In the genomic region with DNA sequence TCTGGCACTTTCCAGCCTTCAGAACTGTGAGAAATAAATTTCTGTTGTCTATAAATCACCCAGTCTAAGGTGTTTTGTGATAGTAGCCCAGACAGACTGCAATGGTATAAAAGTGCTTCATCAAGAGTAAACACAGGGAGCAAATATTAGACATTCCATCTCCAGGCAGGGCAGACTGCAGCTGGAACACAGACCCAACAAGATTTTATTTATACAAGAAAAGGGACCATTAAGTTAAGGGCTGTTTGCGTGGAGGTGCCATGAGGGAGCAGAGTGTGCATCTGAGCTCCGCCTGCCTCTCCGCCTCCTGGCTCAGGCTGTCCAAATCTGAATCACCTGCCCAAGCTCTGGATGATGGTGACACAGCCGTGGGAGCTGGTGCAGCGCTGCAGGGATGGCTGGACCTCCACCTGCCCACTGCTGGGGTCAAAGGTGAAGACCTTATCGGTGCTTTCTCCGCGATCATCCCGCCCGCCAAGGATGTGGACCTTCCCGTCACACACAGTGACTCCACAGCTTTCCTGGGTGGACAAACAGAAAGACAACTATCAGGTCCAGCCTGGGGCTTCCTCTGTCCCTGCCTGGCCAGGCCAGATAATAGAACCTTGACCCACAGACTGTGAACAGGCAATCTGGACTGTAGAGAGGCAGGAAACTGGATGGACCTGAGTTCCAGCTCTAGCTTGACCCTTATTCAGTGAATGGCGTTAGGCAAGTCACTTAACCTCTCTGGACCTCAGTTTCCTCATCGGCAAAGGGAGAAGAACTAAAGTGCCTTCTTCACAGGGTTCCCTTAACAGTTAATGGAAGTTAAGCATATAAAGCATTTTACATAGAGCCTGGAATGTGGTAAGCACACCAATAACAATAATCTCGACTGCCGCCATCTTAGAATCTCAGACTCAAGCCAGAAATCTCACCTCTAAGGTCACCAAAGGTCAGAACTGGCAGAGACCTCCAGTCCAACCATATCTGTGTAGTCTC, we compare ENCODE assay signal across 1 cellular context.
TF ChIP-seq lines count a peak whose summit lies in the region.

No MANE protein-coding gene starts in this region.

TF ChIP-seq in HepG2, 621 proteins besides CTCF, POLR2A, EP300 and RAD21 (continued from another document and continues in another):
- TF ChIP-seq LCORL (IDR thresholded peaks at IDR 0.05) (no peak), LCORL (CRISPR knock-in tag; IDR thresholded peaks at IDR 0.05) (peak; percentile 43; the same call in 1 of the 2 replicates), CEBPB (IDR thresholded peaks at IDR 0.05; ENCODE audit: borderline replicate concordance, low read depth, low read length) (no peak), JUN (CRISPR knock-in tag; IDR thresholded peaks at IDR 0.05) (no peak), ZNF7 (CRISPR knock-in tag; IDR thresholded peaks at IDR 0.05) (no peak), ZNF274 (CRISPR knock-in tag; IDR thresholded peaks at IDR 0.05) (peak; percentile 49; the same call in 1 of the 2 replicates), ZNF383 (CRISPR knock-in tag; IDR thresholded peaks at IDR 0.05; ENCODE audit: borderline replicate concordance) (no peak), HOXA7 (CRISPR knock-in tag; IDR thresholded peaks at IDR 0.05) (no peak), NR2C2 (CRISPR knock-in tag; IDR thresholded peaks at IDR 0.05; ENCODE audit: borderline replicate concordance) (peak; percentile 88), ZNF772 (CRISPR knock-in tag; IDR thresholded peaks at IDR 0.05) (no peak), STAG1 (CRISPR knock-in tag; IDR thresholded peaks at IDR 0.05) (no peak), YEATS4 (CRISPR knock-in tag; IDR thresholded peaks at IDR 0.05; ENCODE audit: borderline replicate concordance) (peak; percentile 45; the same call in 1 of the 2 replicates), SETDB1 (CRISPR knock-in tag; IDR thresholded peaks at IDR 0.05; ENCODE audit: borderline replicate concordance) (no peak), FOXK2 (IDR thresholded peaks at IDR 0.05) (0 out of 2 replicates have a peak, but pooled peaks have one; percentile 12), PRMT3 (CRISPR knock-in tag; IDR thresholded peaks at IDR 0.05; ENCODE audit: borderline replicate concordance, low read depth) (no peak), ZNF326 (CRISPR knock-in tag; IDR thresholded peaks at IDR 0.05; ENCODE audit: borderline replicate concordance) (no peak), RAD51 (IDR thresholded peaks at IDR 0.05; ENCODE audit: borderline replicate concordance) (no peak), ARID2 (CRISPR knock-in tag; IDR thresholded peaks at IDR 0.05; ENCODE audit: borderline replicate concordance) (no peak), ZSCAN12 (CRISPR knock-in tag; IDR thresholded peaks at IDR 0.05) (no peak), IRX3 (CRISPR knock-in tag; IDR thresholded peaks at IDR 0.05; ENCODE audit: borderline replicate concordance, low read depth) (no peak), GABPB1 (CRISPR knock-in tag; IDR thresholded peaks at IDR 0.05) (0 out of 2 replicates have a peak, but pooled peaks have one; percentile 31), ZNF562 (CRISPR knock-in tag; IDR thresholded peaks at IDR 0.05; ENCODE audit: borderline replicate concordance) (no peak), MATR3 (CRISPR knock-in tag; IDR thresholded peaks at IDR 0.05) (no peak), TCF12 (IDR thresholded peaks at IDR 0.05) (no peak), TCF12 (CRISPR knock-in tag; IDR thresholded peaks at IDR 0.05) (no peak), NPAS2 (CRISPR knock-in tag; IDR thresholded peaks at IDR 0.05; ENCODE audit: borderline replicate concordance) (no peak), ZFAT (CRISPR knock-in tag; conservative IDR thresholded peaks at IDR 0.05) (no peak), RFXANK (CRISPR knock-in tag; IDR thresholded peaks at IDR 0.05) (no peak), ZNF547 (CRISPR knock-in tag; IDR thresholded peaks at IDR 0.05) (no peak), SP5 (CRISPR knock-in tag; IDR thresholded peaks at IDR 0.05; ENCODE audit: borderline replicate concordance, low read depth) (peak; percentile 95), HOXA3 (CRISPR knock-in tag; IDR thresholded peaks at IDR 0.05) (peak; percentile 48; the same call in 1 of the 2 replicates), U2AF1 (optimal IDR thresholded peaks at IDR 0.05; ENCODE audit: low read depth, low read length) (no peak), ZBTB3 (CRISPR knock-in tag; IDR thresholded peaks at IDR 0.05; ENCODE audit: borderline replicate concordance, low read depth) (no peak), ZNF367 (CRISPR knock-in tag; IDR thresholded peaks at IDR 0.05; ENCODE audit: borderline replicate concordance) (no peak), GTF2F1 (IDR thresholded peaks at IDR 0.05; ENCODE audit: low read length) (no peak), PAX8 (CRISPR knock-in tag; IDR thresholded peaks at IDR 0.05; ENCODE audit: borderline replicate concordance) (no peak)
- TF ChIP-seq, protein P1, sequence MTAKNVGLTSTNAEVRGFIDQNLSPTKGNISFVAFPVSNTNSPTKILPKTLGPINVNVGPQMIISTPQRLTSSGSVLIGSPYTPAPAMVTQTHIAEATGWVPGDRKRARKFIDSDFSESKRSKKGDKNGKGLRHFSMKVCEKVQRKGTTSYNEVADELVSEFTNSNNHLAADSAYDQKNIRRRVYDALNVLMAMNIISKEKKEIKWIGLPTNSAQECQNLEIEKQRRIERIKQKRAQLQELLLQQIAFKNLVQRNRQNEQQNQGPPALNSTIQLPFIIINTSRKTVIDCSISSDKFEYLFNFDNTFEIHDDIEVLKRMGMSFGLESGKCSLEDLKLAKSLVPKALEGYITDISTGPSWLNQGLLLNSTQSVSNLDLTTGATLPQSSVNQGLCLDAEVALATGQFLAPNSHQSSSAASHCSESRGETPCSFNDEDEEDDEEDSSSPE (CRISPR knock-in tag; IDR thresholded peaks at IDR 0.05), result 0 out of 2 replicates have a peak, but pooled peaks have one; percentile 16
- TF ChIP-seq, protein P2, sequence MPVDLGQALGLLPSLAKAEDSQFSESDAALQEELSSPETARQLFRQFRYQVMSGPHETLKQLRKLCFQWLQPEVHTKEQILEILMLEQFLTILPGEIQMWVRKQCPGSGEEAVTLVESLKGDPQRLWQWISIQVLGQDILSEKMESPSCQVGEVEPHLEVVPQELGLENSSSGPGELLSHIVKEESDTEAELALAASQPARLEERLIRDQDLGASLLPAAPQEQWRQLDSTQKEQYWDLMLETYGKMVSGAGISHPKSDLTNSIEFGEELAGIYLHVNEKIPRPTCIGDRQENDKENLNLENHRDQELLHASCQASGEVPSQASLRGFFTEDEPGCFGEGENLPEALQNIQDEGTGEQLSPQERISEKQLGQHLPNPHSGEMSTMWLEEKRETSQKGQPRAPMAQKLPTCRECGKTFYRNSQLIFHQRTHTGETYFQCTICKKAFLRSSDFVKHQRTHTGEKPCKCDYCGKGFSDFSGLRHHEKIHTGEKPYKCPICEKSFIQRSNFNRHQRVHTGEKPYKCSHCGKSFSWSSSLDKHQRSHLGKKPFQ (CRISPR knock-in tag; IDR thresholded peaks at IDR 0.05; ENCODE audit: insufficient replicate concordance), result no peak
- TF ChIP-seq, protein P3, sequence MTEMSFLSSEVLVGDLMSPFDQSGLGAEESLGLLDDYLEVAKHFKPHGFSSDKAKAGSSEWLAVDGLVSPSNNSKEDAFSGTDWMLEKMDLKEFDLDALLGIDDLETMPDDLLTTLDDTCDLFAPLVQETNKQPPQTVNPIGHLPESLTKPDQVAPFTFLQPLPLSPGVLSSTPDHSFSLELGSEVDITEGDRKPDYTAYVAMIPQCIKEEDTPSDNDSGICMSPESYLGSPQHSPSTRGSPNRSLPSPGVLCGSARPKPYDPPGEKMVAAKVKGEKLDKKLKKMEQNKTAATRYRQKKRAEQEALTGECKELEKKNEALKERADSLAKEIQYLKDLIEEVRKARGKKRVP (CRISPR knock-in tag; IDR thresholded peaks at IDR 0.05), result no peak
- TF ChIP-seq, protein P4, sequence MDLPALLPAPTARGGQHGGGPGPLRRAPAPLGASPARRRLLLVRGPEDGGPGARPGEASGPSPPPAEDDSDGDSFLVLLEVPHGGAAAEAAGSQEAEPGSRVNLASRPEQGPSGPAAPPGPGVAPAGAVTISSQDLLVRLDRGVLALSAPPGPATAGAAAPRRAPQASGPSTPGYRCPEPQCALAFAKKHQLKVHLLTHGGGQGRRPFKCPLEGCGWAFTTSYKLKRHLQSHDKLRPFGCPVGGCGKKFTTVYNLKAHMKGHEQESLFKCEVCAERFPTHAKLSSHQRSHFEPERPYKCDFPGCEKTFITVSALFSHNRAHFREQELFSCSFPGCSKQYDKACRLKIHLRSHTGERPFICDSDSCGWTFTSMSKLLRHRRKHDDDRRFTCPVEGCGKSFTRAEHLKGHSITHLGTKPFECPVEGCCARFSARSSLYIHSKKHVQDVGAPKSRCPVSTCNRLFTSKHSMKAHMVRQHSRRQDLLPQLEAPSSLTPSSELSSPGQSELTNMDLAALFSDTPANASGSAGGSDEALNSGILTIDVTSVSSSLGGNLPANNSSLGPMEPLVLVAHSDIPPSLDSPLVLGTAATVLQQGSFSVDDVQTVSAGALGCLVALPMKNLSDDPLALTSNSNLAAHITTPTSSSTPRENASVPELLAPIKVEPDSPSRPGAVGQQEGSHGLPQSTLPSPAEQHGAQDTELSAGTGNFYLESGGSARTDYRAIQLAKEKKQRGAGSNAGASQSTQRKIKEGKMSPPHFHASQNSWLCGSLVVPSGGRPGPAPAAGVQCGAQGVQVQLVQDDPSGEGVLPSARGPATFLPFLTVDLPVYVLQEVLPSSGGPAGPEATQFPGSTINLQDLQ (CRISPR knock-in tag; IDR thresholded peaks at IDR 0.05), result no peak
- TF ChIP-seq, protein P5, sequence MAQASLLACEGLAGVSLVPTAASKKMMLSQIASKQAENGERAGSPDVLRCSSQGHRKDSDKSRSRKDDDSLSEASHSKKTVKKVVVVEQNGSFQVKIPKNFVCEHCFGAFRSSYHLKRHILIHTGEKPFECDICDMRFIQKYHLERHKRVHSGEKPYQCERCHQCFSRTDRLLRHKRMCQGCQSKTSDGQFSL (CRISPR knock-in tag; IDR thresholded peaks at IDR 0.05), result no peak
- TF ChIP-seq, protein P6, sequence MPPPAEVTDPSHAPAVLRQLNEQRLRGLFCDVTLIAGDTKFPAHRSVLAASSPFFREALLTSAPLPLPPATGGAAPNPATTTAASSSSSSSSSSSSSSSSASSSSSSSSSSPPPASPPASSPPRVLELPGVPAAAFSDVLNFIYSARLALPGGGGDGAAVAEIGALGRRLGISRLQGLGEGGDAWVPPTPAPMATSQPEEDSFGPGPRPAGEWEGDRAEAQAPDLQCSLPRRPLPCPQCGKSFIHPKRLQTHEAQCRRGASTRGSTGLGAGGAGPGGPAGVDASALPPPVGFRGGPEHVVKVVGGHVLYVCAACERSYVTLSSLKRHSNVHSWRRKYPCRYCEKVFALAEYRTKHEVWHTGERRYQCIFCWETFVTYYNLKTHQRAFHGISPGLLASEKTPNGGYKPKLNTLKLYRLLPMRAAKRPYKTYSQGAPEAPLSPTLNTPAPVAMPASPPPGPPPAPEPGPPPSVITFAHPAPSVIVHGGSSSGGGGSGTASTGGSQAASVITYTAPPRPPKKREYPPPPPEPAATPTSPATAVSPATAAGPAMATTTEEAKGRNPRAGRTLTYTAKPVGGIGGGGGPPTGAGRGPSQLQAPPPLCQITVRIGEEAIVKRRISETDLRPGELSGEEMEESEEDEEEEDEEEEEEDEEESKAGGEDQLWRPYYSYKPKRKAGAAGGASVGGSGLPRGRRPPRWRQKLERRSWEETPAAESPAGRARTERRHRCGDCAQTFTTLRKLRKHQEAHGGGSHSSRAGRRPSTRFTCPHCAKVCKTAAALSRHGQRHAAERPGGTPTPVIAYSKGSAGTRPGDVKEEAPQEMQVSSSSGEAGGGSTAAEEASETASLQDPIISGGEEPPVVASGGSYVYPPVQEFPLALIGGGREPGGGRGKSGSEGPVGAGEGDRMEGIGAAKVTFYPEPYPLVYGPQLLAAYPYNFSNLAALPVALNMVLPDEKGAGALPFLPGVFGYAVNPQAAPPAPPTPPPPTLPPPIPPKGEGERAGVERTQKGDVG (CRISPR knock-in tag; IDR thresholded peaks at IDR 0.05; ENCODE audit: borderline replicate concordance), result no peak
- TF ChIP-seq, protein P7, sequence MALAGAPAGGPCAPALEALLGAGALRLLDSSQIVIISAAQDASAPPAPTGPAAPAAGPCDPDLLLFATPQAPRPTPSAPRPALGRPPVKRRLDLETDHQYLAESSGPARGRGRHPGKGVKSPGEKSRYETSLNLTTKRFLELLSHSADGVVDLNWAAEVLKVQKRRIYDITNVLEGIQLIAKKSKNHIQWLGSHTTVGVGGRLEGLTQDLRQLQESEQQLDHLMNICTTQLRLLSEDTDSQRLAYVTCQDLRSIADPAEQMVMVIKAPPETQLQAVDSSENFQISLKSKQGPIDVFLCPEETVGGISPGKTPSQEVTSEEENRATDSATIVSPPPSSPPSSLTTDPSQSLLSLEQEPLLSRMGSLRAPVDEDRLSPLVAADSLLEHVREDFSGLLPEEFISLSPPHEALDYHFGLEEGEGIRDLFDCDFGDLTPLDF (CRISPR knock-in tag; IDR thresholded peaks at IDR 0.05), result no peak
- TF ChIP-seq, protein P8, sequence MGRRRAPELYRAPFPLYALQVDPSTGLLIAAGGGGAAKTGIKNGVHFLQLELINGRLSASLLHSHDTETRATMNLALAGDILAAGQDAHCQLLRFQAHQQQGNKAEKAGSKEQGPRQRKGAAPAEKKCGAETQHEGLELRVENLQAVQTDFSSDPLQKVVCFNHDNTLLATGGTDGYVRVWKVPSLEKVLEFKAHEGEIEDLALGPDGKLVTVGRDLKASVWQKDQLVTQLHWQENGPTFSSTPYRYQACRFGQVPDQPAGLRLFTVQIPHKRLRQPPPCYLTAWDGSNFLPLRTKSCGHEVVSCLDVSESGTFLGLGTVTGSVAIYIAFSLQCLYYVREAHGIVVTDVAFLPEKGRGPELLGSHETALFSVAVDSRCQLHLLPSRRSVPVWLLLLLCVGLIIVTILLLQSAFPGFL (CRISPR knock-in tag; IDR thresholded peaks at IDR 0.05), result no peak
- TF ChIP-seq, protein P9, sequence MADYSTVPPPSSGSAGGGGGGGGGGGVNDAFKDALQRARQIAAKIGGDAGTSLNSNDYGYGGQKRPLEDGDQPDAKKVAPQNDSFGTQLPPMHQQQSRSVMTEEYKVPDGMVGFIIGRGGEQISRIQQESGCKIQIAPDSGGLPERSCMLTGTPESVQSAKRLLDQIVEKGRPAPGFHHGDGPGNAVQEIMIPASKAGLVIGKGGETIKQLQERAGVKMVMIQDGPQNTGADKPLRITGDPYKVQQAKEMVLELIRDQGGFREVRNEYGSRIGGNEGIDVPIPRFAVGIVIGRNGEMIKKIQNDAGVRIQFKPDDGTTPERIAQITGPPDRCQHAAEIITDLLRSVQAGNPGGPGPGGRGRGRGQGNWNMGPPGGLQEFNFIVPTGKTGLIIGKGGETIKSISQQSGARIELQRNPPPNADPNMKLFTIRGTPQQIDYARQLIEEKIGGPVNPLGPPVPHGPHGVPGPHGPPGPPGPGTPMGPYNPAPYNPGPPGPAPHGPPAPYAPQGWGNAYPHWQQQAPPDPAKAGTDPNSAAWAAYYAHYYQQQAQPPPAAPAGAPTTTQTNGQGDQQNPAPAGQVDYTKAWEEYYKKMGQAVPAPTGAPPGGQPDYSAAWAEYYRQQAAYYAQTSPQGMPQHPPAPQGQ (CRISPR knock-in tag; IDR thresholded peaks at IDR 0.05; ENCODE audit: borderline replicate concordance), result no peak
- TF ChIP-seq, protein P10, sequence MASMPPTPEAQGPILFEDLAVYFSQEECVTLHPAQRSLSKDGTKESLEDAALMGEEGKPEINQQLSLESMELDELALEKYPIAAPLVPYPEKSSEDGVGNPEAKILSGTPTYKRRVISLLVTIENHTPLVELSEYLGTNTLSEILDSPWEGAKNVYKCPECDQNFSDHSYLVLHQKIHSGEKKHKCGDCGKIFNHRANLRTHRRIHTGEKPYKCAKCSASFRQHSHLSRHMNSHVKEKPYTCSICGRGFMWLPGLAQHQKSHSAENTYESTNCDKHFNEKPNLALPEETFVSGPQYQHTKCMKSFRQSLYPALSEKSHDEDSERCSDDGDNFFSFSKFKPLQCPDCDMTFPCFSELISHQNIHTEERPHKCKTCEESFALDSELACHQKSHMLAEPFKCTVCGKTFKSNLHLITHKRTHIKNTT (CRISPR knock-in tag; IDR thresholded peaks at IDR 0.05), result no peak
